ENCODE assay signal across 8 cellular contexts in the genomic region with DNA sequence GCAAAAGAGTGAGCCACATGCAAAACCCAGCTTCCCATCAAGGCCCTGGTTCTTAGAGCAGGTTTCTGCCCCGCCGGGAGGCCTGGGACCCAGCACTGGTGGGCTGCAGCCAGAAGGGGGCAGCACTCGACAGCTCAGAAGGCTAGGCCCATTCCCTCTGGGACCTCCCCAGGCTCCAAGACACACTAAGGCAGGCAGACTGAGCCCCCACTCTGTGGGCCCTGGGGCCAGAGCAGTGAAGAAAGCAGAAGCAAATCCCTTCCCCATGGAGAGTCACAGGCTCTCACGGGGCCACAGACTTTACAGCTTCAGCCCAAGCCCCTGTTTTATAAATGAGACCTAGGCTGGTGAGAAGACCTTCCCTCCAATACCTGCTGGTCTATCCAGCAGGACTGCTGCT.
DNase-seq lines count a peak whose midpoint lies in the region; ATAC-seq and TF ChIP-seq lines count a peak whose summit lies in the region.

No MANE protein-coding gene starts in this region.

- H3K4me3 ChIP-seq in GM06990 (replicated peaks; ENCODE audit: low read depth, low read length) (no peak overlapping the region), vagina (no peak overlapping the region)

- H3K27ac ChIP-seq in vagina: no peak overlapping the region

- H3K27me3 ChIP-seq in GM06990 (replicated peaks; ENCODE audit: control insufficient read depth, insufficient read depth, low read length): no peaks in the 10 kb centered on the region
- H3K27me3 ChIP-seq in vagina: no peaks in the 10 kb centered on the region

- peak; percentile 87 for TF ChIP-seq RAD21 in Ishikawa (IDR thresholded peaks at IDR 0.05; ENCODE audit: low read depth)

- TF ChIP-seq CTCF in GM06990 (IDR thresholded peaks at IDR 0.05; ENCODE audit: insufficient read depth, low read length, poor library complexity, severe bottlenecking): peak; percentile 97
- peak; percentile 43 to 79 (median 53) for TF ChIP-seq CTCF in vagina (IDR thresholded peaks at IDR 0.05)

- peak; percentile 94 for ATAC-seq in GM21737 (IDR thresholded peaks at IDR 0.05; ENCODE audit: unreplicated experiment)
- ATAC-seq in Right ventricle myocardium inferior: peak; percentile 90

- intact Hi-C loops in Right ventricle myocardium inferior (cut with DNase I) (loop anchor here (1.0 to 5.0 kb wide), 4 partner anchors 110 to 287 kb away; a partner anchor contains a TSS), posterior cingulate gyrus (cut with DNase I) (loop anchor here (2.0 to 10.0 kb wide), 2 partner anchors 109 to 643 kb away; a partner anchor contains a TSS), vagina (cut with DNase I) (no loop called here)

- H3K9me3 ChIP-seq in vagina: no peaks in the 10 kb centered on the region

- TF ChIP-seq EP300 in Ishikawa (IDR thresholded peaks at IDR 0.05; ENCODE audit: borderline replicate concordance): no peak

- H3K36me3 ChIP-seq in GM06990 (ENCODE audit: control insufficient read depth, insufficient read depth, low read length) (peaks cover 14% of the 10 kb centered on the region), vagina (no peaks in the 10 kb centered on the region)

- DNase-seq in GM06990 (ENCODE audit: extremely low read depth, insufficient read length) (peak; percentile 82), SHP77 (lab: John Stamatoyannopoulos, UW) (peak; percentile 76), Right ventricle myocardium inferior (ENCODE audit: missing footprints) (peak; percentile 86), posterior cingulate gyrus (peak; percentile 47 to 96 (median 71)), vagina (ENCODE audit: extremely low spot score in 2 of 2) (no peak)
- DNase-seq in activated gamma-delta T cell treated with anti-CD3 and anti-CD28 coated beads, Interleukin-2, amount 50 U/mL, for 16 hours (ENCODE audit: low read depth): peak; percentile 29

- TF ChIP-seq POLR2A in vagina (IDR thresholded peaks at IDR 0.05): no peak

- H3K4me1 ChIP-seq in vagina: no peaks in the 10 kb centered on the region

TF ChIP-seq in Ishikawa, 13 proteins besides CTCF, POLR2A, EP300 and RAD21:
- TF ChIP-seq TCF12 (IDR thresholded peaks at IDR 0.05; ENCODE audit: low read depth) (no peak), TEAD4 (IDR thresholded peaks at IDR 0.05) (no peak), FOXM1 (IDR thresholded peaks at IDR 0.05; ENCODE audit: borderline replicate concordance, low read depth) (no peak), CREB1 (IDR thresholded peaks at IDR 0.05; ENCODE audit: low read depth) (no peak)
- TF ChIP-seq, protein P1, sequence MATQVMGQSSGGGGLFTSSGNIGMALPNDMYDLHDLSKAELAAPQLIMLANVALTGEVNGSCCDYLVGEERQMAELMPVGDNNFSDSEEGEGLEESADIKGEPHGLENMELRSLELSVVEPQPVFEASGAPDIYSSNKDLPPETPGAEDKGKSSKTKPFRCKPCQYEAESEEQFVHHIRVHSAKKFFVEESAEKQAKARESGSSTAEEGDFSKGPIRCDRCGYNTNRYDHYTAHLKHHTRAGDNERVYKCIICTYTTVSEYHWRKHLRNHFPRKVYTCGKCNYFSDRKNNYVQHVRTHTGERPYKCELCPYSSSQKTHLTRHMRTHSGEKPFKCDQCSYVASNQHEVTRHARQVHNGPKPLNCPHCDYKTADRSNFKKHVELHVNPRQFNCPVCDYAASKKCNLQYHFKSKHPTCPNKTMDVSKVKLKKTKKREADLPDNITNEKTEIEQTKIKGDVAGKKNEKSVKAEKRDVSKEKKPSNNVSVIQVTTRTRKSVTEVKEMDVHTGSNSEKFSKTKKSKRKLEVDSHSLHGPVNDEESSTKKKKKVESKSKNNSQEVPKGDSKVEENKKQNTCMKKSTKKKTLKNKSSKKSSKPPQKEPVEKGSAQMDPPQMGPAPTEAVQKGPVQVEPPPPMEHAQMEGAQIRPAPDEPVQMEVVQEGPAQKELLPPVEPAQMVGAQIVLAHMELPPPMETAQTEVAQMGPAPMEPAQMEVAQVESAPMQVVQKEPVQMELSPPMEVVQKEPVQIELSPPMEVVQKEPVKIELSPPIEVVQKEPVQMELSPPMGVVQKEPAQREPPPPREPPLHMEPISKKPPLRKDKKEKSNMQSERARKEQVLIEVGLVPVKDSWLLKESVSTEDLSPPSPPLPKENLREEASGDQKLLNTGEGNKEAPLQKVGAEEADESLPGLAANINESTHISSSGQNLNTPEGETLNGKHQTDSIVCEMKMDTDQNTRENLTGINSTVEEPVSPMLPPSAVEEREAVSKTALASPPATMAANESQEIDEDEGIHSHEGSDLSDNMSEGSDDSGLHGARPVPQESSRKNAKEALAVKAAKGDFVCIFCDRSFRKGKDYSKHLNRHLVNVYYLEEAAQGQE (IDR thresholded peaks at IDR 0.05; ENCODE audit: low read depth): no peak

Comparison
In these comparisons a context has a peak if more than half of its experiments do, and no peak if none do; other contexts are left out.
1. DNase-seq: peak in GM06990 (single experiment), SHP77 (2 of 2), activated gamma-delta T cell treated with anti-CD3 and anti-CD28 coated beads, Interleukin-2, amount 50 U/mL, for 16 hours (single experiment), Right ventricle myocardium inferior (single experiment) and posterior cingulate gyrus (10 of 10); none in vagina (0 of 2).